8 cellular contexts compared by ENCODE assay signal in genomic region chr20:2242678-2243077, GRCh38. TPM values are rescaled to one million over a fixed set of nuclear protein-coding genes. Genes with fewer than 3 reads are reported as not detected.
"Had no signal": no experiment of that assay in that cellular context is flagged by ENCODE, and none has a peak within 500 bp of the region (broad histone marks: within the 10 kb centered on the region; RNA-seq: fewer than 3 reads in every experiment).

No MANE protein-coding gene starts in this region.

- DNase-seq: GM23248, GOT3, H9, HCEC 1CT had no signal

- H2AFZ ChIP-seq: GM23248 had no signal

- H3K9ac ChIP-seq: GM23248 had no signal

- H3K27ac ChIP-seq: GM23248 had no signal

- FAIRE-seq: H54, HTR-8/SVneo had no signal

- H3K4me3 ChIP-seq: GM23248 had no signal

RNA-seq across cellular contexts. Expression of gene TGM3, which starts 53.1 kb away (rescaled TPM):
- total RNA-seq: H9, HT-29 had no signal
- polyA plus RNA-seq: IgD-negative memory B cell had no signal
